9 cellular contexts compared by ENCODE assay signal in genomic region chr9:82606761-82607382, GRCh38.
DNase-seq lines count a peak whose midpoint lies in the region; ATAC-seq, FAIRE-seq and TF ChIP-seq lines count a peak whose summit lies in the region.
"Had no signal": no experiment of that assay in that cellular context is flagged by ENCODE, and none has a peak within 500 bp of the region (broad histone marks: within the 10 kb centered on the region; RNA-seq: fewer than 3 reads in every experiment).

No MANE protein-coding gene starts in this region.

- H3K4me3 ChIP-seq in esophagus muscularis mucosa, result no peak overlapping the region
- H3K4me3 ChIP-seq: BLaER1 had no signal

- peak; percentile 46 to 61 for ATAC-seq in naive B cell (ENCODE audit: low read depth in 2 of 2)
- no peak for ATAC-seq in activated T-cell treated with anti-CD3 and anti-CD28 coated beads, Interleukin-2, amount 50 U/mL, for 4 hours

- no peak overlapping the region for H3K4me3 Mint-ChIP-seq in naive B cell
- H3K4me3 Mint-ChIP-seq in activated T-cell treated with anti-CD3 and anti-CD28 coated beads, Interleukin-2, amount 50 U/mL, for 4 hours, result no peak overlapping the region
- H3K4me3 Mint-ChIP-seq in activated T-cell treated with anti-CD3 and anti-CD28 coated beads, Interleukin-2, amount 50 U/mL, for 24 hours, result no peak overlapping the region

- no peak for TF ChIP-seq EP300 in esophagus muscularis mucosa (IDR thresholded peaks at IDR 0.05)

- H3K9me3 Mint-ChIP-seq in naive B cell, result no peaks in the 10 kb centered on the region
- H3K9me3 Mint-ChIP-seq in activated T-cell treated with anti-CD3 and anti-CD28 coated beads, Interleukin-2, amount 50 U/mL, for 4 hours, result no peaks in the 10 kb centered on the region
- H3K9me3 Mint-ChIP-seq in activated T-cell treated with anti-CD3 and anti-CD28 coated beads, Interleukin-2, amount 50 U/mL, for 24 hours, result peaks cover 3% of the 10 kb centered on the region

- no peaks in the 10 kb centered on the region for H3K9me3 ChIP-seq in esophagus muscularis mucosa
- H3K9me3 ChIP-seq: BLaER1 had no signal

- H3K27me3 ChIP-seq in esophagus muscularis mucosa, result no peaks in the 10 kb centered on the region
- H3K27me3 ChIP-seq: BLaER1 had no signal

- FAIRE-seq in RCC 7860 (lab: Jason Lieb, UNC), result peak; percentile 5

- H3K4me1 Mint-ChIP-seq in naive B cell, result no peaks in the 10 kb centered on the region
- H3K4me1 Mint-ChIP-seq in activated T-cell treated with anti-CD3 and anti-CD28 coated beads, Interleukin-2, amount 50 U/mL, for 4 hours (ENCODE audit: low read depth), result no peaks in the 10 kb centered on the region
- H3K4me1 Mint-ChIP-seq in activated T-cell treated with anti-CD3 and anti-CD28 coated beads, Interleukin-2, amount 50 U/mL, for 24 hours (ENCODE audit: low read depth), result no peaks in the 10 kb centered on the region

- DNase-seq in NCI-H2081 (lab: John Stamatoyannopoulos, UW) (peak; percentile 72 to 76), NCI-H2081 treated with DMSO at 0.1 percent for 48 hours (lab: John Stamatoyannopoulos, UW) (no peak), HuH-7 (ENCODE audit: low spot score) (peak; percentile 39), RCC 7860 (ENCODE audit: low spot score) (peak; percentile 51), esophagus muscularis mucosa (ENCODE audit: extremely low spot score) (no peak), naive B cell (peak; percentile 47)
- no peak for DNase-seq in activated T-cell treated with anti-CD3 and anti-CD28 coated beads, Interleukin-2, amount 50 U/mL, for 4 hours
- no peak for DNase-seq in activated T-cell treated with anti-CD3 and anti-CD28 coated beads, Interleukin-2, amount 50 U/mL, for 24 hours

- H3K36me3 ChIP-seq in esophagus muscularis mucosa, result no peaks in the 10 kb centered on the region
- H3K36me3 ChIP-seq: BLaER1 had no signal

- peaks cover 3 to 23% (median 19%) of the 10 kb centered on the region in 4 donors for H3K4me1 ChIP-seq in esophagus muscularis mucosa
- H3K4me1 ChIP-seq: BLaER1 had no signal

- no peak overlapping the region for H3K27ac ChIP-seq in esophagus muscularis mucosa (replicated peaks in 1 of 4)
- H3K27ac ChIP-seq: BLaER1 had no signal

- H3K27ac Mint-ChIP-seq in naive B cell, result no peak overlapping the region
- H3K27ac Mint-ChIP-seq in activated T-cell treated with anti-CD3 and anti-CD28 coated beads, Interleukin-2, amount 50 U/mL, for 24 hours, result no peak overlapping the region

- H3K27me3 Mint-ChIP-seq in naive B cell, result no peaks in the 10 kb centered on the region
- H3K27me3 Mint-ChIP-seq in activated T-cell treated with anti-CD3 and anti-CD28 coated beads, Interleukin-2, amount 50 U/mL, for 4 hours (ENCODE audit: low read depth), result no peaks in the 10 kb centered on the region
- no peaks in the 10 kb centered on the region for H3K27me3 Mint-ChIP-seq in activated T-cell treated with anti-CD3 and anti-CD28 coated beads, Interleukin-2, amount 50 U/mL, for 24 hours

- TF ChIP-seq CTCF in esophagus muscularis mucosa (IDR thresholded peaks at IDR 0.05), result peak; percentile 59 to 67 (median 60)

- no peaks in the 10 kb centered on the region for H3K36me3 Mint-ChIP-seq in naive B cell
- H3K36me3 Mint-ChIP-seq in activated T-cell treated with anti-CD3 and anti-CD28 coated beads, Interleukin-2, amount 50 U/mL, for 4 hours (ENCODE audit: insufficient read depth), result no peaks in the 10 kb centered on the region
- H3K36me3 Mint-ChIP-seq in activated T-cell treated with anti-CD3 and anti-CD28 coated beads, Interleukin-2, amount 50 U/mL, for 24 hours (ENCODE audit: low read depth), result no peaks in the 10 kb centered on the region

- WGBS in esophagus muscularis mucosa, result 28% methylated on average over 4 of the region's 4 CpGs

- no peak for TF ChIP-seq POLR2A in esophagus muscularis mucosa (IDR thresholded peaks at IDR 0.05; ENCODE audit: low read depth)

- intact Hi-C loops in esophagus muscularis mucosa (cut with DNase I), result no loop called here

Comparison
In these comparisons a context has a peak if more than half of its experiments do, and no peak if none do; other contexts are left out.
1. DNase-seq: peak in NCI-H2081 (2 of 2), HuH-7 (single experiment), RCC 7860 (single experiment) and naive B cell (single experiment); none in NCI-H2081 treated with DMSO at 0.1 percent for 48 hours (single experiment), esophagus muscularis mucosa (single experiment), activated T-cell treated with anti-CD3 and anti-CD28 coated beads, Interleukin-2, amount 50 U/mL, for 4 hours (single experiment) and activated T-cell treated with anti-CD3 and anti-CD28 coated beads, Interleukin-2, amount 50 U/mL, for 24 hours (single experiment).
2. ATAC-seq: peak in naive B cell (2 of 2); none in activated T-cell treated with anti-CD3 and anti-CD28 coated beads, Interleukin-2, amount 50 U/mL, for 4 hours (0 of 2).